ENCODE assay signal across 8 cellular contexts in the genomic region with DNA sequence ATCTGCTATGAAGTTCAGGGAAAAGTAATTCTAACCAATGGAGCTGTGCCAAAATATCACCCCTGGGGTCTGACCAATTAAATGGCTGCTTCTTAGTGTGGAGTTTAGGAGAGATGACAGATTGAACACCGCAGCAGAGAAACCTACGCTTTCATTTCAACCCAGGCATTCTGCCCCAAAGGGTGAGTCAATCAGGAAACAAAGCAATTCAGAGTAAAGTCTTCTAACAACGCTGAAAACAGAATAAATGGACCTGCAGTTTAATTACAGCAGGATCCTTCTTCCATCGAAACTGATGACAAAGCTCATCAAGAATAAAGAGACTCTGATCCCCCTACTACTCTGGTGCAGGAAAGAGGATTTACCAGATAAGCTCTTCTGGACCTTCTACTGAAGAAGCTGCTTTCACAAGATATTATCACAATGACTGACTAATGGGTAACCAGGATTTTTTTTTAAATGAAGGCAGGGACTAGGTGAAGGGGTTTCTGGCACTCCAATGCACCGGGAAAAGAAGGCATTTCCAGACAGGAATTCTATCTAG. TPM values are rescaled to one million over a fixed set of nuclear protein-coding genes. Genes with fewer than 3 reads are reported as not detected.
A peak's percentile ranks its signal among the peaks of the same experiment; 100 is the strongest.
DNase-seq lines count a peak whose midpoint lies in the region; ATAC-seq and TF ChIP-seq lines count a peak whose summit lies in the region.

No MANE protein-coding gene starts in this region.

- peak overlapping the region; percentile 77 for H3K4me3 Mint-ChIP-seq in activated T-helper 2 cell treated with anti-CD3 and anti-CD28 coated beads, Interferon-gamma antibody, Interleukin-2, Interleukin-4, amounts not matched to agents 10 μg/mL and 5 μg/mL and 100 μg/mL, durations not matched to agents 14 hours and 24 hours and 36 hours (ENCODE audit: low read depth)

- peak overlapping the region; percentile 95 for H3K27ac Mint-ChIP-seq in activated T-helper 2 cell treated with anti-CD3 and anti-CD28 coated beads, Interferon-gamma antibody, Interleukin-2, Interleukin-4, amounts not matched to agents 10 μg/mL and 5 μg/mL and 100 μg/mL, durations not matched to agents 14 hours and 24 hours and 36 hours

- H3K9me3 ChIP-seq in stomach: no peaks in the 10 kb centered on the region

- TF ChIP-seq POLR2A in NB4 (IDR thresholded peaks at IDR 0.05; ENCODE audit: extremely low read depth, insufficient read length) (no peak), stomach (IDR thresholded peaks at IDR 0.05) (no peak)

- no peaks in the 10 kb centered on the region for H3K27me3 ChIP-seq in stomach

- in situ Hi-C loops in G401 (cut with HindIII; ENCODE audit: low sequenced_read_pairs): no loop called here

- WGBS in stomach, 5 donors: 26 to 43% (median 37%) methylated on average over 5 of the region's 5 CpGs

- peak; percentile 53 for ATAC-seq in GM19452 (IDR thresholded peaks at IDR 0.05; ENCODE audit: unreplicated experiment)

- no peak for TF ChIP-seq EP300 in stomach (IDR thresholded peaks at IDR 0.05)

- no peaks in the 10 kb centered on the region for H3K36me3 ChIP-seq in stomach

- H3K27ac ChIP-seq in stomach: peak overlapping the region in 4 of 5 donors; percentile 52 to 74 (median 64)

- peaks cover 49% of the 10 kb centered on the region for H3K4me1 Mint-ChIP-seq in activated T-helper 2 cell treated with anti-CD3 and anti-CD28 coated beads, Interferon-gamma antibody, Interleukin-2, Interleukin-4, amounts not matched to agents 10 μg/mL and 5 μg/mL and 100 μg/mL, durations not matched to agents 14 hours and 24 hours and 36 hours (ENCODE audit: low read depth)

- intact Hi-C loops in activated T-helper 2 cell treated with anti-CD3 and anti-CD28 coated beads, Interferon-gamma antibody, Interleukin-2, Interleukin-4, amounts not matched to agents 10 μg/mL and 5 μg/mL and 100 μg/mL, durations not matched to agents 14 hours and 24 hours and 36 hours (cut with micrococcal nuclease): loop anchor here (1.0 to 5.0 kb wide), 6 partner anchors 16 to 490 kb away; a partner anchor contains a TSS
- intact Hi-C loops in stomach (cut with DNase I; ENCODE audit: low total_unique reads) (no loop called here), cardiac septum (cut with DNase I) (no loop called here)

- no peaks in the 10 kb centered on the region for H3K9me3 Mint-ChIP-seq in activated T-helper 2 cell treated with anti-CD3 and anti-CD28 coated beads, Interferon-gamma antibody, Interleukin-2, Interleukin-4, amounts not matched to agents 10 μg/mL and 5 μg/mL and 100 μg/mL, durations not matched to agents 14 hours and 24 hours and 36 hours

- peaks cover 17 to 73% (median 56%) of the 10 kb centered on the region in 4 donors for H3K4me1 ChIP-seq in stomach

- H3K4me3 ChIP-seq in NB4 (ENCODE audit: low read depth, low read length): no peak overlapping the region
- H3K4me3 ChIP-seq in stomach: no peak overlapping the region

- peaks cover 6% of the 10 kb centered on the region for H3K36me3 Mint-ChIP-seq in activated T-helper 2 cell treated with anti-CD3 and anti-CD28 coated beads, Interferon-gamma antibody, Interleukin-2, Interleukin-4, amounts not matched to agents 10 μg/mL and 5 μg/mL and 100 μg/mL, durations not matched to agents 14 hours and 24 hours and 36 hours (ENCODE audit: low read depth)

- DNase-seq in NB4 (ENCODE audit: low read depth) (peak; percentile 14), lung microvascular endothelial cell (ENCODE audit: low read depth in 2 of 2) (peak; percentile 77 to 80), stomach (no peak), NCI-H2029 treated with DMSO at 0.1 percent for 48 hours (lab: John Stamatoyannopoulos, UW) (no peak), cardiac septum (ENCODE audit: low spot score) (no peak), G401 (ENCODE audit: low spot score) (no peak)
- peak; percentile 59 for DNase-seq in activated T-helper 2 cell treated with anti-CD3 and anti-CD28 coated beads, Interferon-gamma antibody, Interleukin-2, Interleukin-4, amounts not matched to agents 10 μg/mL and 5 μg/mL and 100 μg/mL, durations not matched to agents 14 hours and 24 hours and 36 hours (ENCODE audit: low spot score)

- TF ChIP-seq CTCF in NB4 (IDR thresholded peaks at IDR 0.05; ENCODE audit: low read depth, low read length) (no peak), stomach (IDR thresholded peaks at IDR 0.05) (no peak)

- no peaks in the 10 kb centered on the region for H3K27me3 Mint-ChIP-seq in activated T-helper 2 cell treated with anti-CD3 and anti-CD28 coated beads, Interferon-gamma antibody, Interleukin-2, Interleukin-4, amounts not matched to agents 10 μg/mL and 5 μg/mL and 100 μg/mL, durations not matched to agents 14 hours and 24 hours and 36 hours (ENCODE audit: low read depth)

RNA-seq across cellular contexts. Expression of a gene that starts 16.7 kb away (rescaled TPM):
- total RNA-seq in activated T-helper 2 cell treated with anti-CD3 and anti-CD28 coated beads, Interferon-gamma antibody, Interleukin-2, Interleukin-4, amounts not matched to agents 10 μg/mL and 5 μg/mL and 100 μg/mL, durations not matched to agents 14 hours and 24 hours and 36 hours: 21.3 and 25.4 TPM in 2 replicates
- total RNA-seq in lung microvascular endothelial cell: 3.6 and 6.5 TPM in 2 replicates
- 10 to 100 TPM; 10.7 to 31.0 (median 20.4) TPM for total RNA-seq in stomach
- polyA plus RNA-seq in stomach: 10 to 100 TPM in 1 of 3 donors, 1 to 10 TPM in 2; 6.2 to 14.5 (median 7.2) TPM
- 15.5 TPM for total RNA-seq in cardiac septum
- total RNA-seq in G401 (2014; rRNA removed; shearing (Covaris generic)): 6.5 and 13.0 TPM in 2 replicates

Comparison
In these comparisons a context has a peak if more than half of its experiments do, and no peak if none do; other contexts are left out.
1. DNase-seq: peak in NB4 (single experiment), activated T-helper 2 cell treated with anti-CD3 and anti-CD28 coated beads, Interferon-gamma antibody, Interleukin-2, Interleukin-4, amounts not matched to agents 10 μg/mL and 5 μg/mL and 100 μg/mL, durations not matched to agents 14 hours and 24 hours and 36 hours (single experiment) and lung microvascular endothelial cell (2 of 2); none in stomach (single experiment), NCI-H2029 treated with DMSO at 0.1 percent for 48 hours (single experiment), cardiac septum (single experiment) and G401 (single experiment).